15 cellular contexts compared by ENCODE assay signal in the genomic region with DNA sequence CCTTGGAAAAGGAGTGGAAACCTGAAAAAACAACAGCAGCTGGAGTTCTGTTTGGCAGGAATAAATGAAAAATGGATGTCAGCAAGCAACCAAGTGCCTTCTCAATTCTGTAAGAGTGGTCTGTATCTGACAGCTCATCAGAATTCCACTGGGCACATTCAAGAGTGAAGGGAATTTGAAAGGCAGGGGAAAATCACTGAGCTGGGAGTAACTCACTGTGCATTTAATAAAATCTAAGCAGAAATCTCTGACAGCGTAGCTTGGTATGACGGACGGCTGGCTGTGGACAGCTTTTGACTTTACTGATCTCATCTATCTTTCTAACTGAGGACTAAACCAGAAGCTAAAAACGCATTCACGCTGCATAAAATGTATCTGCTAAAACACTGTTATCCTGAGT.
DNase-seq lines count a peak whose midpoint lies in the region; ATAC-seq and TF ChIP-seq lines count a peak whose summit lies in the region.
"Had no signal": no experiment of that assay in that cellular context is flagged by ENCODE, and none has a peak within 500 bp of the region (broad histone marks: within the 10 kb centered on the region; RNA-seq: fewer than 3 reads in every experiment).

No MANE protein-coding gene starts in this region.

- H3K27ac ChIP-seq in neural cell (ENCODE audit: low read length), result peak overlapping the region; percentile 78
- H3K27ac ChIP-seq: 22Rv1; A549; BLaER1 treated with 17β-estradiol and CSF1 and Interleukin-3, amounts not matched to agents 10 nM and 100 nM; C4-2B had no signal

- TF ChIP-seq CTCF in neural cell (IDR thresholded peaks at IDR 0.05; ENCODE audit: poor library complexity, severe bottlenecking) (no peak), GM13976 (IDR thresholded peaks at IDR 0.05; ENCODE audit: borderline replicate concordance, control extremely low read depth, extremely low read depth, insufficient read depth, missing control alignments) (no peak)

- no peaks in the 10 kb centered on the region for H3K27me3 ChIP-seq in neural cell (ENCODE audit: insufficient read depth, low read depth, low read length)

- peak overlapping the region; percentile 40 for H3K4me3 ChIP-seq in neural cell (ENCODE audit: low read length)
- H3K4me3 ChIP-seq: A549; BLaER1 treated with 17β-estradiol and CSF1 and Interleukin-3, amounts not matched to agents 10 nM and 100 nM had no signal

- H4K20me1 ChIP-seq in neural cell (ENCODE audit: insufficient read depth), result no peaks in the 10 kb centered on the region
- H4K20me1 ChIP-seq: BLaER1 treated with 17β-estradiol and CSF1 and Interleukin-3, amounts not matched to agents 10 nM and 100 nM had no signal

- no peaks in the 10 kb centered on the region for H3K79me2 ChIP-seq in neural cell (replicated peaks; ENCODE audit: insufficient read depth, low read length)

- H2AFZ ChIP-seq in neural cell (ENCODE audit: low read depth, low read length), result no peak overlapping the region

- peak; percentile 90 for TF ChIP-seq EP300 in neural cell (conservative IDR thresholded peaks at IDR 0.05; ENCODE audit: poor library complexity, severe bottlenecking)

- no peaks in the 10 kb centered on the region for H3F3A ChIP-seq in neural cell (ENCODE audit: insufficient read depth, low read length, poor library complexity, severe bottlenecking)

- in situ Hi-C loops in GM13976 (cut with MboI; ENCODE audit: low sequenced_read_pairs, unreplicated experiment), result no loop called here

- no peaks in the 10 kb centered on the region for H3K36me3 ChIP-seq in neural cell (ENCODE audit: insufficient read depth, low read length)
- H3K36me3 ChIP-seq: BLaER1 treated with 17β-estradiol and CSF1 and Interleukin-3, amounts not matched to agents 10 nM and 100 nM had no signal

- no peaks in the 10 kb centered on the region for H3K9me2 ChIP-seq in neural cell (ENCODE audit: insufficient read depth, low read length)

- peaks cover 3% of the 10 kb centered on the region for H3K9me3 ChIP-seq in neural cell (ENCODE audit: low read length)
- H3K9me3 ChIP-seq: Caco-2 had no signal

- H3K4me2 ChIP-seq in neural cell (ENCODE audit: low read length), result peak overlapping the region; percentile 54
- H3K4me2 ChIP-seq: A549; BLaER1 treated with 17β-estradiol and CSF1 and Interleukin-3, amounts not matched to agents 10 nM and 100 nM had no signal

- DNase-seq in DMS53 (lab: John Stamatoyannopoulos, UW) (peak; percentile 61), DMS53 treated with DMSO at 0.1 percent for 48 hours (lab: John Stamatoyannopoulos, UW; ENCODE audit: unreplicated experiment) (no peak), GM13976 (ENCODE audit: low spot score) (no peak)
- DNase-seq: AML-193; Caco-2; Calu3; CD4-positive, alpha-beta T cell; CD8-positive, alpha-beta T cell; GF-D8 had no signal

- ATAC-seq in HG03354 (IDR thresholded peaks at IDR 0.05; ENCODE audit: poor library complexity, severe bottlenecking, unreplicated experiment), result no peak
- ATAC-seq: A549; CD8-positive, alpha-beta T cell had no signal

- TF ChIP-seq RAD21 in neural cell (conservative IDR thresholded peaks at IDR 0.05), result no peak

- H3K9ac ChIP-seq in neural cell (ENCODE audit: low read length), result peak overlapping the region; percentile 30
- H3K9ac ChIP-seq: BLaER1 treated with 17β-estradiol and CSF1 and Interleukin-3, amounts not matched to agents 10 nM and 100 nM had no signal

TF ChIP-seq in neural cell, 6 proteins besides CTCF, POLR2A, EP300 and RAD21:
- TF ChIP-seq, protein P1, sequence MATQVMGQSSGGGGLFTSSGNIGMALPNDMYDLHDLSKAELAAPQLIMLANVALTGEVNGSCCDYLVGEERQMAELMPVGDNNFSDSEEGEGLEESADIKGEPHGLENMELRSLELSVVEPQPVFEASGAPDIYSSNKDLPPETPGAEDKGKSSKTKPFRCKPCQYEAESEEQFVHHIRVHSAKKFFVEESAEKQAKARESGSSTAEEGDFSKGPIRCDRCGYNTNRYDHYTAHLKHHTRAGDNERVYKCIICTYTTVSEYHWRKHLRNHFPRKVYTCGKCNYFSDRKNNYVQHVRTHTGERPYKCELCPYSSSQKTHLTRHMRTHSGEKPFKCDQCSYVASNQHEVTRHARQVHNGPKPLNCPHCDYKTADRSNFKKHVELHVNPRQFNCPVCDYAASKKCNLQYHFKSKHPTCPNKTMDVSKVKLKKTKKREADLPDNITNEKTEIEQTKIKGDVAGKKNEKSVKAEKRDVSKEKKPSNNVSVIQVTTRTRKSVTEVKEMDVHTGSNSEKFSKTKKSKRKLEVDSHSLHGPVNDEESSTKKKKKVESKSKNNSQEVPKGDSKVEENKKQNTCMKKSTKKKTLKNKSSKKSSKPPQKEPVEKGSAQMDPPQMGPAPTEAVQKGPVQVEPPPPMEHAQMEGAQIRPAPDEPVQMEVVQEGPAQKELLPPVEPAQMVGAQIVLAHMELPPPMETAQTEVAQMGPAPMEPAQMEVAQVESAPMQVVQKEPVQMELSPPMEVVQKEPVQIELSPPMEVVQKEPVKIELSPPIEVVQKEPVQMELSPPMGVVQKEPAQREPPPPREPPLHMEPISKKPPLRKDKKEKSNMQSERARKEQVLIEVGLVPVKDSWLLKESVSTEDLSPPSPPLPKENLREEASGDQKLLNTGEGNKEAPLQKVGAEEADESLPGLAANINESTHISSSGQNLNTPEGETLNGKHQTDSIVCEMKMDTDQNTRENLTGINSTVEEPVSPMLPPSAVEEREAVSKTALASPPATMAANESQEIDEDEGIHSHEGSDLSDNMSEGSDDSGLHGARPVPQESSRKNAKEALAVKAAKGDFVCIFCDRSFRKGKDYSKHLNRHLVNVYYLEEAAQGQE (IDR thresholded peaks at IDR 0.05; ENCODE audit: borderline replicate concordance), result peak; percentile 94
- no peak for TF ChIP-seq SMC3 (conservative IDR thresholded peaks at IDR 0.05; ENCODE audit: poor library complexity)
- TF ChIP-seq POLR2AphosphoS5 (IDR thresholded peaks at IDR 0.05), result peak; percentile 43
